In the genomic region with DNA sequence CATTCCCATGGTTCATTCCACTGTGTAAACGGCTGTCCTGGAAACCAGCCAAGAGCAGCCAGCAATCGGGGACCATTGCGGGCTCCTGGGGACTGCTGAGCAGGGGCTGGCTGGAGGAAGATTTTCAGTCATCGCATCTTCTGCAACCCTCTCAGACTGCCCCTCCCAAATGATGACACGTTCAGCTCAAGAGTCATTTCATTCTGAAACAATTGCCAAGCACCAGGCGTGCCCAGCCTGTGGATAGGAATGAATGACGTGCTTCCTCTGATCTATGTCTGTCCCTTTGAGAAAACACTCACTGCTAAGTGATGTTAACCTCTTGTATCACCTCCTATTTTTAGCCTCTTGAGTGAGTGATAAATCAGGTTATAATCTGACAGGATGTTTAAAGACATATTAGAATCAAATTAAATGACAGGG, we compare ENCODE assay signal across 1 cellular context.
A peak's percentile ranks its signal among the peaks of the same experiment; 100 is the strongest.
TF ChIP-seq lines count a peak whose summit lies in the region.

No MANE protein-coding gene starts in this region.

TF ChIP-seq in HEK293, 187 proteins besides CTCF, POLR2A, EP300 and RAD21 (continued from another document):
- TF ChIP-seq, protein P1, sequence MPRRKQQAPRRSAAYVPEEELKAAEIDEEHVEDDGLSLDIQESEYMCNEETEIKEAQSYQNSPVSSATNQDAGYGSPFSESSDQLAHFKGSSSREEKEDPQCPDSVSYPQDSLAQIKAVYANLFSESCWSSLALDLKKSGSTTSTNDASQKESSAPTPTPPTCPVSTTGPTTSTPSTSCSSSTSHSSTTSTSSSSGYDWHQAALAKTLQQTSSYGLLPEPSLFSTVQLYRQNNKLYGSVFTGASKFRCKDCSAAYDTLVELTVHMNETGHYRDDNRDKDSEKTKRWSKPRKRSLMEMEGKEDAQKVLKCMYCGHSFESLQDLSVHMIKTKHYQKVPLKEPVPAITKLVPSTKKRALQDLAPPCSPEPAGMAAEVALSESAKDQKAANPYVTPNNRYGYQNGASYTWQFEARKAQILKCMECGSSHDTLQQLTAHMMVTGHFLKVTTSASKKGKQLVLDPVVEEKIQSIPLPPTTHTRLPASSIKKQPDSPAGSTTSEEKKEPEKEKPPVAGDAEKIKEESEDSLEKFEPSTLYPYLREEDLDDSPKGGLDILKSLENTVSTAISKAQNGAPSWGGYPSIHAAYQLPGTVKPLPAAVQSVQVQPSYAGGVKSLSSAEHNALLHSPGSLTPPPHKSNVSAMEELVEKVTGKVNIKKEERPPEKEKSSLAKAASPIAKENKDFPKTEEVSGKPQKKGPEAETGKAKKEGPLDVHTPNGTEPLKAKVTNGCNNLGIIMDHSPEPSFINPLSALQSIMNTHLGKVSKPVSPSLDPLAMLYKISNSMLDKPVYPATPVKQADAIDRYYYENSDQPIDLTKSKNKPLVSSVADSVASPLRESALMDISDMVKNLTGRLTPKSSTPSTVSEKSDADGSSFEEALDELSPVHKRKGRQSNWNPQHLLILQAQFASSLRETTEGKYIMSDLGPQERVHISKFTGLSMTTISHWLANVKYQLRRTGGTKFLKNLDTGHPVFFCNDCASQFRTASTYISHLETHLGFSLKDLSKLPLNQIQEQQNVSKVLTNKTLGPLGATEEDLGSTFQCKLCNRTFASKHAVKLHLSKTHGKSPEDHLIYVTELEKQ (tag by site-specific recombination; IDR thresholded peaks at IDR 0.05; ENCODE audit: borderline replicate concordance), result no peak; the same call in 1 of the 2 replicates
- no peak for TF ChIP-seq ZBTB8A (tag by site-specific recombination; IDR thresholded peaks at IDR 0.05)
- TF ChIP-seq, protein P2, sequence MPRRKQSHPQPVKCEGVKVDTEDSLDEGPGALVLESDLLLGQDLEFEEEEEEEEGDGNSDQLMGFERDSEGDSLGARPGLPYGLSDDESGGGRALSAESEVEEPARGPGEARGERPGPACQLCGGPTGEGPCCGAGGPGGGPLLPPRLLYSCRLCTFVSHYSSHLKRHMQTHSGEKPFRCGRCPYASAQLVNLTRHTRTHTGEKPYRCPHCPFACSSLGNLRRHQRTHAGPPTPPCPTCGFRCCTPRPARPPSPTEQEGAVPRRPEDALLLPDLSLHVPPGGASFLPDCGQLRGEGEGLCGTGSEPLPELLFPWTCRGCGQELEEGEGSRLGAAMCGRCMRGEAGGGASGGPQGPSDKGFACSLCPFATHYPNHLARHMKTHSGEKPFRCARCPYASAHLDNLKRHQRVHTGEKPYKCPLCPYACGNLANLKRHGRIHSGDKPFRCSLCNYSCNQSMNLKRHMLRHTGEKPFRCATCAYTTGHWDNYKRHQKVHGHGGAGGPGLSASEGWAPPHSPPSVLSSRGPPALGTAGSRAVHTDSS (tag by site-specific recombination; IDR thresholded peaks at IDR 0.05), result no peak
- no peak for TF ChIP-seq REPIN1 (tag by site-specific recombination; IDR thresholded peaks at IDR 0.05; ENCODE audit: low read depth)
- TF ChIP-seq, protein P3, sequence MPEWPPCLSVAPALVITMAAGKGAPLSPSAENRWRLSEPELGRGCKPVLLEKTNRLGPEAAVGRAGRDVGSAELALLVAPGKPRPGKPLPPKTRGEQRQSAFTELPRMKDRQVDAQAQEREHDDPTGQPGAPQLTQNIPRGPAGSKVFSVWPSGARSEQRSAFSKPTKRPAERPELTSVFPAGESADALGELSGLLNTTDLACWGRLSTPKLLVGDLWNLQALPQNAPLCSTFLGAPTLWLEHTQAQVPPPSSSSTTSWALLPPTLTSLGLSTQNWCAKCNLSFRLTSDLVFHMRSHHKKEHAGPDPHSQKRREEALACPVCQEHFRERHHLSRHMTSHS (tag by site-specific recombination; IDR thresholded peaks at IDR 0.05), result no peak
- TF ChIP-seq ZNF626 (tag by site-specific recombination; IDR thresholded peaks at IDR 0.05), result no peak
- TF ChIP-seq MEIS1 (CRISPR knock-in tag; IDR thresholded peaks at IDR 0.05; ENCODE audit: borderline replicate concordance), result 0 out of 2 replicates have a peak, but pooled peaks have one; percentile 12
- TF ChIP-seq, protein P4, sequence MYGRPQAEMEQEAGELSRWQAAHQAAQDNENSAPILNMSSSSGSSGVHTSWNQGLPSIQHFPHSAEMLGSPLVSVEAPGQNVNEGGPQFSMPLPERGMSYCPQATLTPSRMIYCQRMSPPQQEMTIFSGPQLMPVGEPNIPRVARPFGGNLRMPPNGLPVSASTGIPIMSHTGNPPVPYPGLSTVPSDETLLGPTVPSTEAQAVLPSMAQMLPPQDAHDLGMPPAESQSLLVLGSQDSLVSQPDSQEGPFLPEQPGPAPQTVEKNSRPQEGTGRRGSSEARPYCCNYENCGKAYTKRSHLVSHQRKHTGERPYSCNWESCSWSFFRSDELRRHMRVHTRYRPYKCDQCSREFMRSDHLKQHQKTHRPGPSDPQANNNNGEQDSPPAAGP (tag by site-specific recombination; IDR thresholded peaks at IDR 0.05), result peak; percentile 89
- no peak for TF ChIP-seq ZNF239 (tag by site-specific recombination; IDR thresholded peaks at IDR 0.05)
